8 cellular contexts compared by ENCODE assay signal in genomic region chr22:42560781-42561180, GRCh38. TPM values are rescaled to one million over a fixed set of nuclear protein-coding genes. Genes with fewer than 3 reads are reported as not detected.
DNase-seq lines count a peak whose midpoint lies in the region; ATAC-seq, FAIRE-seq and TF ChIP-seq lines count a peak whose summit lies in the region.

No MANE protein-coding gene starts in this region.

- H3K27ac Mint-ChIP-seq in activated naive CD4-positive, alpha-beta T cell treated with anti-CD3 and anti-CD28 coated beads for 36 hours = peak overlapping the region; percentile 46
- H3K27ac Mint-ChIP-seq in activated naive CD4-positive, alpha-beta T cell treated with anti-CD3 and anti-CD28 coated beads, Interleukin-2, amount 10 ng/mL, durations not matched to agents 7 days and 5 days = no peak overlapping the region

- H3K4me2 ChIP-seq in SU-DHL-6 (ENCODE audit: low read depth, low read length, poor library complexity, severe bottlenecking) = no peak overlapping the region

- TF ChIP-seq CTCF in SU-DHL-6 (IDR thresholded peaks at IDR 0.05; ENCODE audit: insufficient read depth, low read length, poor library complexity, severe bottlenecking) (peak; percentile 43), right atrium auricular region (IDR thresholded peaks at IDR 0.05) (peak; percentile 16 to 53)

- H3K4me3 ChIP-seq in SU-DHL-6 (ENCODE audit: insufficient read depth, low read length, poor library complexity, severe bottlenecking) (no peak overlapping the region), right atrium auricular region (no peak overlapping the region)

- no peaks in the 10 kb centered on the region for H3K27me3 Mint-ChIP-seq in activated naive CD4-positive, alpha-beta T cell treated with anti-CD3 and anti-CD28 coated beads for 36 hours (ENCODE audit: low read depth)
- H3K27me3 Mint-ChIP-seq in activated naive CD4-positive, alpha-beta T cell treated with anti-CD3 and anti-CD28 coated beads, Interleukin-2, amount 10 ng/mL, durations not matched to agents 7 days and 5 days = no peaks in the 10 kb centered on the region

- 0 out of 2 replicates have a peak, but pooled peaks cover 6% of the 10 kb centered on the region for H3F3A ChIP-seq in SU-DHL-6 (ENCODE audit: insufficient read depth)

- no peak for DNase-seq in activated naive CD4-positive, alpha-beta T cell treated with anti-CD3 and anti-CD28 coated beads for 36 hours
- no peak for DNase-seq in activated naive CD4-positive, alpha-beta T cell treated with anti-CD3 and anti-CD28 coated beads, Interleukin-2, amount 10 ng/mL, durations not matched to agents 7 days and 5 days
- no peak for DNase-seq in right atrium auricular region (ENCODE audit: low spot score)
- peak; percentile 32 for DNase-seq in urothelium cell line (ENCODE audit: low spot score)
- no peak for DNase-seq in 8988T
- DNase-seq in mucosa of gallbladder (ENCODE audit: low spot score) = no peak

- H3K4me1 Mint-ChIP-seq in activated naive CD4-positive, alpha-beta T cell treated with anti-CD3 and anti-CD28 coated beads for 36 hours (ENCODE audit: low read depth) = no peaks in the 10 kb centered on the region
- H3K4me1 Mint-ChIP-seq in activated naive CD4-positive, alpha-beta T cell treated with anti-CD3 and anti-CD28 coated beads, Interleukin-2, amount 10 ng/mL, durations not matched to agents 7 days and 5 days = no peaks in the 10 kb centered on the region

- peaks cover 8% of the 10 kb centered on the region for H3K36me3 Mint-ChIP-seq in activated naive CD4-positive, alpha-beta T cell treated with anti-CD3 and anti-CD28 coated beads for 36 hours (ENCODE audit: low read depth)
- H3K36me3 Mint-ChIP-seq in activated naive CD4-positive, alpha-beta T cell treated with anti-CD3 and anti-CD28 coated beads, Interleukin-2, amount 10 ng/mL, durations not matched to agents 7 days and 5 days = no peaks in the 10 kb centered on the region

- H3K4me1 ChIP-seq in right atrium auricular region = peaks cover 0 to 14% of the 10 kb centered on the region in 2 donors

- no peaks in the 10 kb centered on the region for H3K79me2 ChIP-seq in SU-DHL-6 (ENCODE audit: insufficient read depth, low read length)

- H3K27me3 ChIP-seq in SU-DHL-6 (ENCODE audit: low read length) = no peaks in the 10 kb centered on the region
- H3K27me3 ChIP-seq in right atrium auricular region = no peaks in the 10 kb centered on the region

- no peak overlapping the region for H3K4me3 Mint-ChIP-seq in activated naive CD4-positive, alpha-beta T cell treated with anti-CD3 and anti-CD28 coated beads for 36 hours
- H3K4me3 Mint-ChIP-seq in activated naive CD4-positive, alpha-beta T cell treated with anti-CD3 and anti-CD28 coated beads, Interleukin-2, amount 10 ng/mL, durations not matched to agents 7 days and 5 days = no peak overlapping the region

- no peak for FAIRE-seq in urothelium cell line (lab: Jason Lieb, UNC)

- no peak for ATAC-seq in HG02840 (IDR thresholded peaks at IDR 0.05; ENCODE audit: low FRiP score, unreplicated experiment)

- H3K9me3 Mint-ChIP-seq in activated naive CD4-positive, alpha-beta T cell treated with anti-CD3 and anti-CD28 coated beads for 36 hours = no peaks in the 10 kb centered on the region
- H3K9me3 Mint-ChIP-seq in activated naive CD4-positive, alpha-beta T cell treated with anti-CD3 and anti-CD28 coated beads, Interleukin-2, amount 10 ng/mL, durations not matched to agents 7 days and 5 days = no peaks in the 10 kb centered on the region

- no peaks in the 10 kb centered on the region for H3K9me2 ChIP-seq in SU-DHL-6 (replicated peaks; ENCODE audit: insufficient read depth, low read length)

- intact Hi-C loops in activated naive CD4-positive, alpha-beta T cell treated with anti-CD3 and anti-CD28 coated beads for 36 hours (cut with micrococcal nuclease) = no loop called here

- no peaks in the 10 kb centered on the region for H3K36me3 ChIP-seq in SU-DHL-6 (ENCODE audit: low read length)
- H3K36me3 ChIP-seq in right atrium auricular region = no peaks in the 10 kb centered on the region

- H3K27ac ChIP-seq in SU-DHL-6 (ENCODE audit: low read depth, low read length) (no peak overlapping the region), right atrium auricular region (no peak overlapping the region)

- H3K9ac ChIP-seq in SU-DHL-6 (ENCODE audit: low read length) = no peak overlapping the region

- no peaks in the 10 kb centered on the region for H3K9me3 ChIP-seq in SU-DHL-6 (ENCODE audit: insufficient read depth, low read length)
- H3K9me3 ChIP-seq in right atrium auricular region = no peaks in the 10 kb centered on the region

- H4K20me1 ChIP-seq in SU-DHL-6 (ENCODE audit: low read depth, low read length) = no peaks in the 10 kb centered on the region

- H2AFZ ChIP-seq in SU-DHL-6 (ENCODE audit: low read depth, low read length, severe bottlenecking) = no peak overlapping the region

- CTCF ChIA-PET in activated naive CD4-positive, alpha-beta T cell treated with anti-CD3 and anti-CD28 coated beads for 36 hours (lab: Charles Lee) = interaction anchor here (0.6 to 3.5 kb wide), 5 partner anchors 9 to 568 kb away, joined by 3 to 11 read pairs (median 4); no protein-coding TSS in a partner anchor
- CTCF ChIA-PET in activated naive CD4-positive, alpha-beta T cell treated with anti-CD3 and anti-CD28 coated beads, Interleukin-2, amount 10 ng/mL, durations not matched to agents 7 days and 5 days (lab: Charles Lee) = interaction anchor here (1.0 to 1.6 kb wide), 5 partner anchors 8 to 591 kb away, joined by 3 to 4 read pairs (median 4); partner anchors contain the start of genes NFAM1 and SEPTIN3

RNA-seq across cellular contexts. Expression of gene SERHL2, which starts 7.0 kb away (rescaled TPM):
- total RNA-seq in activated naive CD4-positive, alpha-beta T cell treated with anti-CD3 and anti-CD28 coated beads for 36 hours = 1 to 10 TPM in 1 of 2 experiments, under 1 TPM in 1; 0.36 to 1.3 TPM
- total RNA-seq in right atrium auricular region (1 to 10 TPM; 2.4 to 3.9 TPM), mucosa of gallbladder (2.9 TPM)

RNA-seq across cellular contexts. Expression of gene RRP7A, which starts 41.2 kb away (rescaled TPM):
- total RNA-seq in activated naive CD4-positive, alpha-beta T cell treated with anti-CD3 and anti-CD28 coated beads for 36 hours = 100 to 1,000 TPM; 104 to 111 TPM
- total RNA-seq in right atrium auricular region (10 to 100 TPM; 12.9 to 19.4 TPM), mucosa of gallbladder (38.1 TPM)

RNA-seq across cellular contexts. Expression of gene POLDIP3, which starts 53.9 kb away (rescaled TPM):
- 10 to 100 TPM; 83.7 to 93.8 TPM for total RNA-seq in activated naive CD4-positive, alpha-beta T cell treated with anti-CD3 and anti-CD28 coated beads for 36 hours
- total RNA-seq in right atrium auricular region = 10 to 100 TPM; 20.2 to 29.5 TPM
- total RNA-seq in mucosa of gallbladder = 75.8 TPM
